ENCODE assay signal across 1 cellular context in the genomic region with DNA sequence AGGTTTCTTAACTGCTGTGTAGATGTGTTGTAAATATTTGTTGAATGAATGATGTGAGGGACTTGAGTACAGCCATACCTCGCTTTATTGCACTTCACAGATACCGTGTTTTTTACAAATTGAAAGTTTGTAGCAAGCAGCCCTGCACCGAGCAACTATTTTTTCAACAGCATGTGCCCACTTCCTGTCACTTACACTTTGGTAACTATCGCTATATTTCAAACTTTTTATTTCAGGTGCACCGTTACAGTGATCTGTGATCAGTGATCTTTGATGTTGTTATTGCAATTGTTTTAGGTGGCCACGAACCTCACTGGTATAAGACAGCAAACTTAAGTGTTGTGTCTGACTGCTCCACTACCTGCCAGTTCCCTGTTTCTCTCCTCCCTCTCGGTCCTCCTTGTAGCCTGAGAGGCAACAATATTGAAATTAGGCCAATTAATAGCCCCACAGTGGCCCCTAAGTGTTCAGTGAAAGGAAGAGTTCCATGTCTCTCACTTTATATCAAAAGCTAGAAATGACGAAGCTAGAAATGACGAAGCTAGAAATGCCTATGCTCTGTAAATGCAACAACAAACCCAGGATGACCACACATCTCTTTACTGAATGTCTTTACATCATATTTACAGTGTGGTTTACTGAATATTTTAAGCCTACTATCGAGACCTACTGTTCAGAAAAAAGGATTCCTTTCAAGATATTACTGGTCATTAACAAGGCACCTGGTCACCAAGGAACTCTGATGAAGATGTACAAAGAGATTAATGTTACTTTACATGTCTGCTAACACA.
TF ChIP-seq lines count a peak whose summit lies in the region.

No MANE protein-coding gene starts in this region.

TF ChIP-seq in GM12878, 131 proteins besides CTCF, POLR2A, EP300 and RAD21:
- TF ChIP-seq CREB1 (IDR thresholded peaks at IDR 0.05; ENCODE audit: low read depth), result peak; percentile 85
- no peak for TF ChIP-seq ZZZ3 (IDR thresholded peaks at IDR 0.05; ENCODE audit: control insufficient read depth, insufficient read length, low read depth)
- TF ChIP-seq CREM (IDR thresholded peaks at IDR 0.05; ENCODE audit: low read depth), result peak; percentile 67
- TF ChIP-seq RUNX3 (IDR thresholded peaks at IDR 0.05; ENCODE audit: low read length), result peak; percentile 57; the same call in 1 of the 2 replicates
- TF ChIP-seq ETV6 (conservative IDR thresholded peaks at IDR 0.05 in 1 of 2, IDR thresholded peaks at IDR 0.05 in 1 of 2; ENCODE audit: borderline replicate concordance in 1 of 2, low read depth in 1 of 2), result 0 out of 4 replicates have a peak, but pooled peaks of 1 of the 2 experiments have one; percentile 9
- 0 out of 2 replicates have a peak, but pooled peaks have one; percentile 27 for TF ChIP-seq ZNF622 (IDR thresholded peaks at IDR 0.05)
- no peak for TF ChIP-seq ATF7 (IDR thresholded peaks at IDR 0.05; ENCODE audit: low read depth)
- peak; percentile 52 for TF ChIP-seq KLF5 (IDR thresholded peaks at IDR 0.05; ENCODE audit: partially characterized antibody)
- 0 out of 2 replicates have a peak, but pooled peaks have one; percentile 14 for TF ChIP-seq YY1 (IDR thresholded peaks at IDR 0.05; ENCODE audit: low read depth, low read length)
- TF ChIP-seq JUNB (IDR thresholded peaks at IDR 0.05), result peak; percentile 49
